In genomic region chr11:119519796-119520195, GRCh38 we compare ENCODE assay signal across 21 cellular contexts.
"Had no signal": no experiment of that assay in that cellular context is flagged by ENCODE, and none has a peak within 500 bp of the region (broad histone marks: within the 10 kb centered on the region; RNA-seq: fewer than 3 reads in every experiment).

No MANE protein-coding gene starts in this region.

- FAIRE-seq: RCC 7860 had no signal

- H3K27me3 ChIP-seq: SJCRH30 had no signal

- H3K9me3 ChIP-seq: SJCRH30 had no signal

- H3K4me1 ChIP-seq: SJCRH30 had no signal

- DNase-seq: Karpas-422, MM.1S, MV-4-11, NCI-H1436 treated with DMSO at 0.1 percent for 48 hours, NCI-H1694 treated with DMSO at 0.1 percent for 48 hours, NCI-H187 treated with DMSO at 0.1 percent for 48 hours, NCI-H2029, NCI-H2081, NCI-H2171 treated with DMSO at 0.1 percent for 48 hours, NCI-H446, NCI-H524 treated with DMSO at 0.1 percent for 48 hours, NCI-H526 treated with DMSO at 0.1 percent for 48 hours, NCI-H774, PC-9, SHP77, SIG-M5, SJCRH30 had no signal

- H3K36me3 ChIP-seq: SJCRH30 had no signal

- H3K9ac ChIP-seq: KMS-11 had no signal

- H3K27ac ChIP-seq: KMS-11, PC-9, RWPE1, SJCRH30, SK-N-MC had no signal

- H3K4me2 ChIP-seq: KMS-11, PC-9 had no signal

- H2AFZ ChIP-seq: PC-9 had no signal

- H3K4me3 ChIP-seq: PC-9, SJCRH30, SK-N-MC had no signal
